Comparison of ENCODE assay signal across 8 cellular contexts in the genomic region with DNA sequence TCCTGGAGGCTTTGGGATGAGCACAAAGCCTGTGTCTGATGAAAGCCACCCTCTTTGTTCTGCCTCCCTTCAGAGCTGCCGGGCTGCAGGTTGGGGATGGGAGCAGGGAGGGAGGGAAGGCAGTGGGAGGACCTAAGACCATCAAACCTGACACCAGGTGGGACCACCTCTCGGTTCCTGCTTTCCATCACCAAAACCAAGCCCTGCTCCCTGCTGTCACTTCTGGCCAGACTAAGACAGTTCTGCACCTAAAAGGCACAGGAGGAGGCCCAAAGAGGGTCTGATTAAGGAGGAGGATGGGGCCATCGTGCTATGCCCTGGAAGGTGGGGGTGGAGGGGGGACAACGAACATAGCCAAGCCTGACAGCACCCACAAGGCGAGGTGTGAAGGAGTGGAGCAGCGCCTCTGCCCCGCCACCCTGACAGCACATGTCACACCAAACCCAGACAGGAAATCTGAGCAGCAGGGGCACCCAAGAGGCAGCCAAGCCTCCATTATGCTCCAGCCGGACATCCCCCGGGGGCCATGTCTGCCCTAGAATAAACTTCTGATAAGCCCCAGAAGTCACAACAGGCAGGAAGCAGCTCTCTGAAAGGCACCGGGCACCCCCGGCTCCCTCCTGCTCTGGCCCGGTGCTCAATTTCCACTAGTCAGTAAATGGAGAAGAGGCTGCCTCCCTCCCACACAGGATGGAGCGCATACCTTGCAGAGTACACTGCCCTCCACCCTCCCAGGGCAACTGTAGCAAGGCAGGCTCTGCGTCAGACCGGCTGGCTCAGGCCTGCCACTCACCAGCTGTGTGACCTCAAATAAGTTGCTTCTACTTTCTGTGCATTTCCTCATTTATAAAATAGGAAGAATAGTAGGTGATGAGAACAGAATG. TPM values are rescaled to one million over a fixed set of nuclear protein-coding genes. Genes with fewer than 3 reads are reported as not detected.
DNase-seq lines count a peak whose midpoint lies in the region; ATAC-seq and TF ChIP-seq lines count a peak whose summit lies in the region.

No MANE protein-coding gene starts in this region.

- peak; percentile 27 for DNase-seq in SIG-M5 (lab: John Stamatoyannopoulos, UW)
- peak in 1 of 10 donors; percentile 42 for DNase-seq in dorsolateral prefrontal cortex
- peak; percentile 59 for DNase-seq in mucosa of gallbladder (ENCODE audit: low spot score)
- DNase-seq in ureter (ENCODE audit: low spot score): peak; percentile 66
- no peak for DNase-seq in amniotic stem cell (lab: John Stamatoyannopoulos, UW)
- DNase-seq in dedifferentiated amniotic fluid mesenchymal stem cell (ENCODE audit: extremely low spot score): no peak

- H3K4me3 ChIP-seq in dorsolateral prefrontal cortex: no peak overlapping the region

- ATAC-seq in GM18861 (IDR thresholded peaks at IDR 0.05; ENCODE audit: unreplicated experiment) (peak; percentile 53), HG02884 (IDR thresholded peaks at IDR 0.05; ENCODE audit: unreplicated experiment) (peak; percentile 55)

- no peaks in the 10 kb centered on the region for H3K27me3 ChIP-seq in dorsolateral prefrontal cortex

- no peak for TF ChIP-seq CTCF in dorsolateral prefrontal cortex (IDR thresholded peaks at IDR 0.05 in 54 of 56, conservative IDR thresholded peaks at IDR 0.05 in 2 of 56; ENCODE audit: low read depth in 1 of 56, partially characterized antibody in 56 of 56)

- peak overlapping the region in 43 of 59 donors; percentile 1 to 81 (median 55) for H3K27ac ChIP-seq in dorsolateral prefrontal cortex

- intact Hi-C loops in dorsolateral prefrontal cortex (cut with DNase I): no loop called here

RNA-seq across cellular contexts. Expression of a gene that starts 48.9 kb away (rescaled TPM):
- total RNA-seq in dorsolateral prefrontal cortex (10 to 100 TPM; 24.0 to 52.8 (median 34.1) TPM), mucosa of gallbladder (52.6 TPM), ureter (75.7 TPM)

Comparison
In these comparisons a context has a peak if more than half of its experiments do, and no peak if none do; other contexts are left out.
1. DNase-seq: peak in SIG-M5 (single experiment), mucosa of gallbladder (single experiment) and ureter (single experiment); none in amniotic stem cell (single experiment) and dedifferentiated amniotic fluid mesenchymal stem cell (single experiment).